1 cellular context compared by ENCODE assay signal in genomic region chr6:141264101-141264500, GRCh38.
TF ChIP-seq lines count a peak whose summit lies in the region.

No MANE protein-coding gene starts in this region.

TF ChIP-seq in H1, 55 proteins besides CTCF, POLR2A, EP300 and RAD21:
- TF ChIP-seq GTF2F1 (IDR thresholded peaks at IDR 0.05; ENCODE audit: borderline replicate concordance, low read depth, low read length) = no peak
- TF ChIP-seq MAFK (IDR thresholded peaks at IDR 0.05; ENCODE audit: low read depth, low read length) = no peak
- TF ChIP-seq EGR1 (IDR thresholded peaks at IDR 0.05; ENCODE audit: borderline replicate concordance, low read depth, low read length) = no peak
- TF ChIP-seq ATF3 (IDR thresholded peaks at IDR 0.05; ENCODE audit: insufficient read depth, low read depth, low read length) = no peak
- no peak for TF ChIP-seq MAX (IDR thresholded peaks at IDR 0.05)
- TF ChIP-seq SP1 (IDR thresholded peaks at IDR 0.05; ENCODE audit: low read depth, low read length) = no peak
- TF ChIP-seq TBP (IDR thresholded peaks at IDR 0.05; ENCODE audit: low read depth, low read length) = no peak
- TF ChIP-seq SUZ12 (IDR thresholded peaks at IDR 0.05; ENCODE audit: low read length) = no peak
- no peak for TF ChIP-seq SP4 (IDR thresholded peaks at IDR 0.05; ENCODE audit: low read length)
- no peak for TF ChIP-seq SP2 (IDR thresholded peaks at IDR 0.05; ENCODE audit: low read length)
- TF ChIP-seq BRCA1 (IDR thresholded peaks at IDR 0.05; ENCODE audit: low read depth, low read length) = no peak
- no peak for TF ChIP-seq SAP30 (IDR thresholded peaks at IDR 0.05; ENCODE audit: insufficient read depth, insufficient replicate concordance, low read length)
